ENCODE assay signal across 14 cellular contexts in the genomic region with DNA sequence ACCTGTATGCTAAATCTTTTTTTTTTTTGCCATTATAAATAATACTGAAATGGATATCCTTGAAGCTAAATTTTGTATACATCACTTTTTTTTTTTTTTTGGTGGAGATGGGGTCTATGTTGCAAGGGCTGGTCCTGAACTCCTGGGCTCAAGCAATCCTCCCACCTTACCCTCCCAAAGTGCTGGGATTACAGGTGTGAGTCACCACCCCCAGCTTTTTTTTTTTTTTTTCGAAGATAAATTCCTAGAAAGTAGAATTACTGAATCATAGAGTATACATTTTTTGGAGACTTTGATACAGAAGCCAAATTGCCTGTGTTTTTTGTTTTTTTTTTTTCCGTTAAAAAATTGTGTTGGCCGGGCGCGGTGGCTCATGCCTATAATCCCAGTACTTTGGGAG. TPM values are rescaled to one million over a fixed set of nuclear protein-coding genes. Genes with fewer than 3 reads are reported as not detected.
A peak's percentile ranks its signal among the peaks of the same experiment; 100 is the strongest.
DNase-seq lines count a peak whose midpoint lies in the region; ATAC-seq and TF ChIP-seq lines count a peak whose summit lies in the region.
"Had no signal": no experiment of that assay in that cellular context is flagged by ENCODE, and none has a peak within 500 bp of the region (broad histone marks: within the 10 kb centered on the region; RNA-seq: fewer than 3 reads in every experiment).

No MANE protein-coding gene starts in this region.

- no peak for TF ChIP-seq EP300 in stomach (IDR thresholded peaks at IDR 0.05)

- no peak for TF ChIP-seq POLR2A in stomach (IDR thresholded peaks at IDR 0.05)

- H4K20me1 ChIP-seq in fibroblast of lung (ENCODE audit: control insufficient read depth, extremely low read depth, insufficient read depth, low read length) = no peaks in the 10 kb centered on the region

- H3K4me1 ChIP-seq in RWPE2 (ENCODE audit: insufficient read depth, poor library complexity, severe bottlenecking) (peaks cover 77% of the 10 kb centered on the region), fibroblast of lung (ENCODE audit: control insufficient read depth, extremely low read depth, insufficient read depth, low read length) (peaks cover 33% of the 10 kb centered on the region), stomach (peaks cover 24 to 65% (median 43%) of the 10 kb centered on the region in 4 donors)

- intact Hi-C loops in stomach (cut with DNase I; ENCODE audit: low total_unique reads) = no loop called here

- no peak overlapping the region for H2AFZ ChIP-seq in fibroblast of lung (ENCODE audit: low read length)

- H3K79me2 ChIP-seq in fibroblast of lung (ENCODE audit: control insufficient read depth, insufficient read depth, low read length) = peaks cover 4% of the 10 kb centered on the region

- H3K27ac ChIP-seq in RWPE2 (ENCODE audit: poor library complexity, severe bottlenecking) = peak overlapping the region; percentile 97
- H3K27ac ChIP-seq in fibroblast of lung (ENCODE audit: insufficient read depth, low read length) = peak overlapping the region; percentile 97
- H3K27ac ChIP-seq in stomach = peak overlapping the region in 3 of 5 donors; percentile 75 to 77 (median 76)

- H3K9ac ChIP-seq in fibroblast of lung (ENCODE audit: insufficient read depth, low read length) = no peak overlapping the region

- H3K4me3 ChIP-seq in RWPE2 (ENCODE audit: severe bottlenecking) (no peak overlapping the region), fibroblast of lung (replicated peaks in 1 of 4; ENCODE audit: control extremely low read depth in 1 of 4, insufficient read depth in 1 of 4, low read depth in 3 of 4, low read length in 4 of 4) (no peak overlapping the region), stomach (no peak overlapping the region)
- H3K4me3 ChIP-seq: heart right ventricle had no signal

- H3K4me2 ChIP-seq in fibroblast of lung (ENCODE audit: extremely low read depth, insufficient read depth, low read length) = no peak overlapping the region

- ATAC-seq in RWPE2 (ENCODE audit: low read depth) = no peak
- ATAC-seq: activated CD4-positive, alpha-beta T cell treated with anti-CD3 and anti-CD28 coated beads for 36 hours had no signal

- no peak for TF ChIP-seq CTCF in RWPE2 (IDR thresholded peaks at IDR 0.05; ENCODE audit: poor library complexity, severe bottlenecking)
- no peak for TF ChIP-seq CTCF in fibroblast of lung (conservative IDR thresholded peaks at IDR 0.05 in 1 of 2, IDR thresholded peaks at IDR 0.05 in 1 of 2; ENCODE audit: low read depth in 1 of 2, low read length in 2 of 2)
- TF ChIP-seq CTCF in stomach (IDR thresholded peaks at IDR 0.05) = no peak

- no peaks in the 10 kb centered on the region for H3K9me3 ChIP-seq in RWPE2 (ENCODE audit: severe bottlenecking)
- no peaks in the 10 kb centered on the region for H3K9me3 ChIP-seq in fibroblast of lung (ENCODE audit: control insufficient read depth, insufficient read depth, low read depth, low read length)
- no peaks in the 10 kb centered on the region for H3K9me3 ChIP-seq in stomach
- H3K9me3 ChIP-seq: heart right ventricle had no signal

- WGBS in stomach, 5 donors = 93 to 96% (median 94%) methylated on average over 5 of the region's 5 CpGs

- H3K36me3 ChIP-seq in RWPE2 (ENCODE audit: low read depth) (no peaks in the 10 kb centered on the region), fibroblast of lung (ENCODE audit: control insufficient read depth, insufficient read depth, low read length) (peaks cover 8% of the 10 kb centered on the region), stomach (peaks cover 0 to 11% (median 9%) of the 10 kb centered on the region in 4 donors)

- H3K27me3 ChIP-seq in RWPE2 (ENCODE audit: insufficient read depth, poor library complexity, severe bottlenecking) (no peaks in the 10 kb centered on the region), fibroblast of lung (ENCODE audit: control insufficient read depth, insufficient read depth, low read length) (no peaks in the 10 kb centered on the region), stomach (no peaks in the 10 kb centered on the region)
- H3K27me3 ChIP-seq: heart right ventricle had no signal

- peak; percentile 57 for DNase-seq in ELR (ENCODE audit: low read depth)
- DNase-seq in RWPE2 (ENCODE audit: low spot score) = no peak
- no peak for DNase-seq in fibroblast of lung (ENCODE audit: low read depth in 2 of 2)
- no peak for DNase-seq in stomach
- no peak for DNase-seq in activated CD4-positive, alpha-beta T cell treated with anti-CD3 and anti-CD28 coated beads, Interleukin-2, amount 50 U/mL, for 1 hour
- DNase-seq in DMS153 treated with DMSO at 0.1 percent for 48 hours (lab: John Stamatoyannopoulos, UW; ENCODE audit: unreplicated experiment) = no peak
- no peak for DNase-seq in occipital lobe (lab: John Stamatoyannopoulos, UW)
- no peak for DNase-seq in T1000 (lab: John Stamatoyannopoulos, UW)
- DNase-seq: activated CD4-positive, alpha-beta T cell treated with anti-CD3 and anti-CD28 coated beads for 36 hours; activated CD8-positive, alpha-beta memory T cell treated with anti-CD3 and anti-CD28 coated beads, Interleukin-2, amount 50 U/mL, for 4 hours; heart right ventricle; NCI-H1105 treated with DMSO at 0.1 percent for 48 hours; NCI-H2171; NCI-H748 treated with DMSO at 0.1 percent for 48 hours had no signal

RNA-seq across cellular contexts. Expression of gene TTC7A, which starts 25.6 kb away (rescaled TPM):
- 18.5 and 27.2 TPM in 2 replicates for total RNA-seq in fibroblast of lung
- polyA plus RNA-seq in fibroblast of lung = 11.6 and 21.1 TPM in 2 replicates
- 13.6 and 23.2 TPM in 2 replicates for polyA plus RNA-seq in fibroblast of lung (2012)
- polyA minus RNA-seq in fibroblast of lung (ENCODE audit: low replicate concordance) = 33.7 and 37.0 TPM in 2 replicates
- 10 to 100 TPM in 4 of 5 donors, 1 to 10 TPM in 1; 7.2 to 44.6 (median 28.1) TPM for total RNA-seq in stomach
- 1 to 10 TPM; 4.9 to 9.1 (median 8.5) TPM for polyA plus RNA-seq in stomach
- total RNA-seq in occipital lobe = 8.4 TPM

RNA-seq across cellular contexts. Expression of gene MCFD2, which starts 51.0 kb away (rescaled TPM):
- 145 and 151 TPM in 2 replicates for total RNA-seq in fibroblast of lung
- polyA plus RNA-seq in fibroblast of lung = 231 and 328 TPM in 2 replicates
- 131 and 161 TPM in 2 replicates for polyA plus RNA-seq in fibroblast of lung (2012)
- polyA minus RNA-seq in fibroblast of lung (ENCODE audit: low replicate concordance) = 80.1 and 106 TPM in 2 replicates
- total RNA-seq in stomach = 100 to 1,000 TPM in 2 of 5 donors, 10 to 100 TPM in 3; 13.3 to 127 (median 78.0) TPM
- 10 to 100 TPM; 15.9 to 23.5 (median 17.1) TPM for polyA plus RNA-seq in stomach
- total RNA-seq in occipital lobe = 52.9 TPM
